In genomic region chr6:75429304-75429703, GRCh38 we compare ENCODE assay signal across 2 cellular contexts.
TF ChIP-seq lines count a peak whose summit lies in the region.

No MANE protein-coding gene starts in this region.

TF ChIP-seq in IMR-90, 13 proteins besides CTCF, POLR2A, EP300 and RAD21:
- TF ChIP-seq MAZ (IDR thresholded peaks at IDR 0.05; ENCODE audit: borderline replicate concordance, low read depth, low read length) = no peak
- no peak for TF ChIP-seq MXI1 (IDR thresholded peaks at IDR 0.05; ENCODE audit: borderline replicate concordance, low read depth, low read length)
- TF ChIP-seq USF2 (IDR thresholded peaks at IDR 0.05; ENCODE audit: low read depth, low read length) = no peak
- no peak for TF ChIP-seq RFX5 (IDR thresholded peaks at IDR 0.05; ENCODE audit: low read depth, low read length)

TF ChIP-seq in WTC11, 78 proteins besides CTCF, POLR2A, EP300 and RAD21:
- TF ChIP-seq IRF1 (CRISPR knock-in tag; IDR thresholded peaks at IDR 0.05) (no peak), ZNF416 (CRISPR knock-in tag; IDR thresholded peaks at IDR 0.05) (no peak), E2F5 (CRISPR knock-in tag; IDR thresholded peaks at IDR 0.05) (no peak)
TF ChIP-seq in WTC11: peak in this region for 0.
